ENCODE assay signal across 12 cellular contexts in genomic region chr11:68956142-68956541, GRCh38.
DNase-seq lines count a peak whose midpoint lies in the region; ATAC-seq and TF ChIP-seq lines count a peak whose summit lies in the region.
"Had no signal": no experiment of that assay in that cellular context is flagged by ENCODE, and none has a peak within 500 bp of the region (broad histone marks: within the 10 kb centered on the region; RNA-seq: fewer than 3 reads in every experiment).

No MANE protein-coding gene starts in this region.

- peaks cover 4% of the 10 kb centered on the region for H3K4me1 Mint-ChIP-seq in T-helper 2 cell treated with Interferon-gamma antibody and Interleukin-4, amounts not matched to agents 5 μg/mL and 100 μg/mL, for 36 hours (ENCODE audit: low read depth)

- no peak overlapping the region for H3K27ac Mint-ChIP-seq in T-helper 2 cell treated with Interferon-gamma antibody and Interleukin-4, amounts not matched to agents 5 μg/mL and 100 μg/mL, for 36 hours

- no peak for TF ChIP-seq POLR2A in NB4 (IDR thresholded peaks at IDR 0.05; ENCODE audit: extremely low read depth, insufficient read length)

- no peaks in the 10 kb centered on the region for H3K36me3 ChIP-seq in rectal smooth muscle tissue (ENCODE audit: control insufficient read depth, insufficient read depth, low read length)
- H3K36me3 ChIP-seq: tibial artery had no signal

- ATAC-seq in HG03159 (IDR thresholded peaks at IDR 0.05; ENCODE audit: unreplicated experiment) = no peak

- H3K4me3 ChIP-seq in NB4 (ENCODE audit: low read depth, low read length) (no peak overlapping the region), rectal smooth muscle tissue (ENCODE audit: low read length) (no peak overlapping the region)
- H3K4me3 ChIP-seq: psoas muscle, tibial artery had no signal

- H3K27me3 ChIP-seq in rectal smooth muscle tissue (ENCODE audit: control insufficient read depth, insufficient read depth, low read length) = no peaks in the 10 kb centered on the region
- H3K27me3 ChIP-seq: tibial artery had no signal

- peak; percentile 51 for TF ChIP-seq CTCF in NB4 (IDR thresholded peaks at IDR 0.05; ENCODE audit: low read depth, low read length)

- no peaks in the 10 kb centered on the region for H3K36me3 Mint-ChIP-seq in T-helper 2 cell treated with Interferon-gamma antibody and Interleukin-4, amounts not matched to agents 5 μg/mL and 100 μg/mL, for 36 hours (ENCODE audit: low read depth)

- H3K9ac ChIP-seq in rectal smooth muscle tissue (ENCODE audit: low read length) = no peak overlapping the region

- no peak overlapping the region for H3K4me3 Mint-ChIP-seq in T-helper 2 cell treated with Interferon-gamma antibody and Interleukin-4, amounts not matched to agents 5 μg/mL and 100 μg/mL, for 36 hours

- H3K4me1 ChIP-seq in rectal smooth muscle tissue (ENCODE audit: control insufficient read depth, insufficient read depth, low read length) = peaks cover 15% of the 10 kb centered on the region
- H3K4me1 ChIP-seq: psoas muscle had no signal

- H3K27me3 Mint-ChIP-seq in T-helper 2 cell treated with Interferon-gamma antibody and Interleukin-4, amounts not matched to agents 5 μg/mL and 100 μg/mL, for 36 hours (ENCODE audit: low read depth) = no peaks in the 10 kb centered on the region

- no peaks in the 10 kb centered on the region for H3K9me3 Mint-ChIP-seq in T-helper 2 cell treated with Interferon-gamma antibody and Interleukin-4, amounts not matched to agents 5 μg/mL and 100 μg/mL, for 36 hours

- peak overlapping the region; percentile 86 for H3K27ac ChIP-seq in rectal smooth muscle tissue (ENCODE audit: low read depth, low read length)
- H3K27ac ChIP-seq: C4-2B, psoas muscle, tibial artery had no signal

- DNase-seq in T-helper 2 cell (peak in 3 of 5 experiments; percentile 14 to 42 (median 29)), NB4 (ENCODE audit: low read depth) (peak; percentile 64), AG20443 (ENCODE audit: low spot score) (no peak), kidney glomerular epithelial cell (lab: John Stamatoyannopoulos, UW) (no peak)
- DNase-seq in T-helper 2 cell treated with Interferon-gamma antibody and Interleukin-4, amounts not matched to agents 5 μg/mL and 100 μg/mL, for 36 hours (ENCODE audit: low spot score) = no peak
- peak; percentile 6 for DNase-seq in effector CD8-positive, alpha-beta T cell (lab: John Stamatoyannopoulos, UW)
- DNase-seq: NCI-H1436 had no signal

Comparison
In these comparisons a context has a peak if more than half of its experiments do, and no peak if none do; other contexts are left out.
1. DNase-seq: peak in T-helper 2 cell (3 of 5), NB4 (single experiment) and effector CD8-positive, alpha-beta T cell (single experiment); none in T-helper 2 cell treated with Interferon-gamma antibody and Interleukin-4, amounts not matched to agents 5 μg/mL and 100 μg/mL, for 36 hours (single experiment), AG20443 (single experiment) and kidney glomerular epithelial cell (single experiment).